ENCODE assay signal across 5 cellular contexts in genomic region chr6:141719476-141719875, GRCh38.
"Had no signal": no experiment of that assay in that cellular context is flagged by ENCODE, and none has a peak within 500 bp of the region (broad histone marks: within the 10 kb centered on the region; RNA-seq: fewer than 3 reads in every experiment).

No MANE protein-coding gene starts in this region.

- H3K4me1 Mint-ChIP-seq: GM23338 had no signal

- DNase-seq: HFFc6 had no signal

- H3K27ac Mint-ChIP-seq: GM23338, HFFc6, IgD-negative memory B cell had no signal

- H3K9me3 Mint-ChIP-seq: GM23338, HFFc6, IgD-negative memory B cell had no signal

- H3K27ac ChIP-seq: HL-60 had no signal

- H3K9me3 ChIP-seq: HAP-1 had no signal

- H3K4me3 Mint-ChIP-seq: GM23338, HFFc6, IgD-negative memory B cell had no signal

- H3K4me3 ChIP-seq: GM23338, HAP-1 had no signal

- H3K4me1 ChIP-seq: HAP-1 had no signal

- H3K36me3 Mint-ChIP-seq: IgD-negative memory B cell had no signal

- H3K36me3 ChIP-seq: HAP-1 had no signal
